31 cellular contexts compared by ENCODE assay signal in the genomic region with DNA sequence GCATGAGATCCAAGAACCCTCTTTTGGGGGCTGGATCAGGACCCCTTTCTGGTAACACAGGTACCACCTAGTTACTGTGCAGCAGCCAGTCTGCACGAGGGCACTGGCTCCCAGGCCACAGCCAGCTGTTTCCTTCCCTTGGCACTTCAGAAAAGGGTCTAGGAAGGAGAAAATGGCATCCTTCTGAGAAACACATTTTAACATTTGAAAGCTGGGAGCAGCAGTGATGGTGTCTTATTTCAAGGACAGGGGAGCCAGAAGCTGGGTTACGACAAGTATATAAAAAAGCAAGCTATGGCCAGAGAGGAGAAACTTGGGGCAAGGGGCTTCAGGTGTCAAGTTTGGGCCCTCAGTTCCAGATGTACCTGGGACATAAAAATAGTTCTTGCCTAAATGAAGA.
"Had no signal": no experiment of that assay in that cellular context is flagged by ENCODE, and none has a peak within 500 bp of the region (broad histone marks: within the 10 kb centered on the region; RNA-seq: fewer than 3 reads in every experiment).

No MANE protein-coding gene starts in this region.

- H3K4me1 Mint-ChIP-seq: activated CD4-positive, alpha-beta T cell treated with anti-CD3 and anti-CD28 coated beads, Interleukin-2, amount 10 ng/mL, durations not matched to agents 24 days and 14 days; neural crest cell; T-helper 17 cell had no signal

- ATAC-seq: activated naive CD4-positive, alpha-beta T cell treated with anti-CD3 and anti-CD28 coated beads, Interleukin-2, amount 50 U/mL, for 72 hours; esophagus mucosa; left lung; lower lobe of right lung; naive thymus-derived CD8-positive, alpha-beta T cell; psoas muscle; right cardiac atrium; T-helper 17 cell had no signal

- DNase-seq: activated CD4-positive, alpha-beta memory T cell treated with anti-CD3 and anti-CD28 coated beads for 36 hours; activated CD4-positive, alpha-beta T cell treated with anti-CD3 and anti-CD28 coated beads, Interleukin-2, amount 10 ng/mL, durations not matched to agents 24 days and 14 days; activated CD4-positive, CD25-positive, alpha-beta regulatory T cell treated with anti-CD3 and anti-CD28 coated beads, Interleukin-2, amount 50 U/mL, for 72 hours; activated CD8-positive, alpha-beta memory T cell treated with anti-CD3 and anti-CD28 coated beads, Interleukin-2, amount 50 U/mL, for 4 hours; activated T-cell treated with anti-CD3 and anti-CD28 coated beads, Interleukin-2, amount 50 U/mL, for 24 hours; central memory CD4-positive, alpha-beta T cell; foreskin fibroblast; head of caudate nucleus; hippocampal formation; kidney glomerular epithelial cell; left lung; lower lobe of right lung; mesenchymal stem cell; naive thymus-derived CD8-positive, alpha-beta T cell; occipital lobe; psoas muscle; right cardiac atrium; spleen; stimulated activated CD4-positive, alpha-beta T cell treated with anti-CD3 and anti-CD28 coated beads, Interleukin-2, amount 100 ng/mL, for 48 hours; substantia nigra; T-helper 17 cell; T1000; uterus; WERI-Rb-1 had no signal

- H3K27ac ChIP-seq: breast epithelium, left lung, lower lobe of right lung, parathyroid adenoma, psoas muscle, spleen, uterus, WERI-Rb-1 had no signal

- H3K9ac ChIP-seq: parathyroid adenoma had no signal

- H3K4me3 Mint-ChIP-seq: activated CD4-positive, alpha-beta memory T cell treated with anti-CD3 and anti-CD28 coated beads for 36 hours; activated CD4-positive, alpha-beta T cell treated with anti-CD3 and anti-CD28 coated beads, Interleukin-2, amount 10 ng/mL, durations not matched to agents 24 days and 14 days; activated T-cell treated with anti-CD3 and anti-CD28 coated beads, Interleukin-2, amount 50 U/mL, for 24 hours; naive thymus-derived CD8-positive, alpha-beta T cell; neural crest cell; stimulated activated naive CD8-positive, alpha-beta T cell treated with anti-CD3 and anti-CD28 coated beads, Interleukin-15, Interleukin-2, amounts not matched to agents 100 ng/mL and 50 ng/mL, for 24 hours; T-helper 17 cell; type B pancreatic cell had no signal

- H3K4me3 ChIP-seq: breast epithelium, left lung, lower lobe of right lung, psoas muscle, spleen, uterus had no signal

- H3K9me3 ChIP-seq: breast epithelium, left lung, lower lobe of right lung, psoas muscle, spleen, uterus had no signal

- H3K9me3 Mint-ChIP-seq: activated CD4-positive, alpha-beta memory T cell treated with anti-CD3 and anti-CD28 coated beads for 36 hours; activated CD4-positive, alpha-beta T cell treated with anti-CD3 and anti-CD28 coated beads, Interleukin-2, amount 10 ng/mL, durations not matched to agents 24 days and 14 days; neural crest cell; type B pancreatic cell had no signal

- H3K4me1 ChIP-seq: breast epithelium, left lung, lower lobe of right lung, parathyroid adenoma, psoas muscle, spleen, uterus had no signal

- H2AFZ ChIP-seq: parathyroid adenoma had no signal

- H3K27me3 ChIP-seq: breast epithelium, left lung, spleen, uterus had no signal

- H3K27me3 Mint-ChIP-seq: activated CD4-positive, alpha-beta memory T cell treated with anti-CD3 and anti-CD28 coated beads for 36 hours; activated CD4-positive, alpha-beta T cell treated with anti-CD3 and anti-CD28 coated beads, Interleukin-2, amount 10 ng/mL, durations not matched to agents 24 days and 14 days; activated T-cell treated with anti-CD3 and anti-CD28 coated beads, Interleukin-2, amount 50 U/mL, for 24 hours; naive thymus-derived CD8-positive, alpha-beta T cell; stimulated activated naive CD8-positive, alpha-beta T cell treated with anti-CD3 and anti-CD28 coated beads, Interleukin-15, Interleukin-2, amounts not matched to agents 100 ng/mL and 50 ng/mL, for 24 hours; T-helper 17 cell; type B pancreatic cell had no signal

- H3K36me3 Mint-ChIP-seq: activated CD4-positive, alpha-beta memory T cell treated with anti-CD3 and anti-CD28 coated beads for 36 hours; activated naive CD4-positive, alpha-beta T cell treated with anti-CD3 and anti-CD28 coated beads, Interleukin-2, amount 50 U/mL, for 72 hours; type B pancreatic cell had no signal

- H3K27ac Mint-ChIP-seq: activated CD4-positive, alpha-beta memory T cell treated with anti-CD3 and anti-CD28 coated beads for 36 hours; activated CD4-positive, alpha-beta T cell treated with anti-CD3 and anti-CD28 coated beads, Interleukin-2, amount 10 ng/mL, durations not matched to agents 24 days and 14 days; activated naive CD4-positive, alpha-beta T cell treated with anti-CD3 and anti-CD28 coated beads, Interleukin-2, amount 50 U/mL, for 72 hours; activated T-cell treated with anti-CD3 and anti-CD28 coated beads, Interleukin-2, amount 50 U/mL, for 24 hours; naive thymus-derived CD8-positive, alpha-beta T cell; stimulated activated naive CD8-positive, alpha-beta T cell treated with anti-CD3 and anti-CD28 coated beads, Interleukin-15, Interleukin-2, amounts not matched to agents 100 ng/mL and 50 ng/mL, for 24 hours; T-helper 17 cell; type B pancreatic cell had no signal

- H3K79me2 ChIP-seq: parathyroid adenoma had no signal

- H3K36me3 ChIP-seq: breast epithelium, left lung, lower lobe of right lung, spleen, uterus, WERI-Rb-1 had no signal
